In genomic region chr18:57372444-57372843, GRCh38 we compare ENCODE assay signal across 28 cellular contexts. TPM values are rescaled to one million over a fixed set of nuclear protein-coding genes. Genes with fewer than 3 reads are reported as not detected.
"Had no signal": no experiment of that assay in that cellular context is flagged by ENCODE, and none has a peak within 500 bp of the region (broad histone marks: within the 10 kb centered on the region; RNA-seq: fewer than 3 reads in every experiment).

No MANE protein-coding gene starts in this region.

- H3K36me3 ChIP-seq: suprapubic skin, thoracic aorta, thyroid gland, tibial artery, tibial nerve, transverse colon, upper lobe of left lung, upper lobe of right lung, uterus, vagina had no signal

- DNase-seq: stimulated activated CD4-positive, alpha-beta T cell treated with anti-CD3 and anti-CD28 coated beads, Interleukin-2, amount 100 ng/mL, for 48 hours; stimulated activated CD4-positive, alpha-beta T cell treated with anti-CD3 and anti-CD28 coated beads, Interleukin-4, amount 100 ng/mL, for 1 hour; stimulated activated CD4-positive, alpha-beta T cell treated with anti-CD3 and anti-CD28 coated beads, Interleukin-4, amount 100 ng/mL, for 24 hours; stimulated activated CD4-positive, alpha-beta T cell treated with anti-CD3 and anti-CD28 coated beads, Interleukin-4, amount 100 ng/mL, for 4 hours; stimulated activated CD8-positive, alpha-beta memory T cell treated with anti-CD3 and anti-CD28 coated beads, Interleukin-4, amount 100 ng/mL, for 48 hours; stimulated activated naive B cell treated with anti-CD40 and anti-IgM and Interleukin-4, amounts not matched to agents 10 μg/mL and 1 μg/mL and 100 μg/mL, for 72 hours; stimulated activated naive CD4-positive, alpha-beta T cell; stimulated activated naive CD4-positive, alpha-beta T cell treated with Interleukin-2 at 50 U/mL for 16 hours; stimulated activated naive CD8-positive, alpha-beta T cell treated with anti-CD3 and anti-CD28 coated beads, Interleukin-15, amount 100 ng/mL, for 72 hours; stimulated activated naive CD8-positive, alpha-beta T cell treated with anti-CD3 and anti-CD28 coated beads, Interleukin-15, Interleukin-2, amounts not matched to agents 100 U/mL and 50 U/mL, for 24 hours; substantia nigra; testis; thyroid gland; tibial artery; transverse colon; trophoblast cell; upper lobe of left lung; upper lobe of right lung; uterus had no signal

- H3K9me3 ChIP-seq: suprapubic skin, testis, thoracic aorta, thyroid gland, tibial artery, transverse colon, upper lobe of left lung, upper lobe of right lung, uterus, vagina had no signal

- H3K4me3 ChIP-seq: suprapubic skin, thoracic aorta, thyroid gland, tibial artery, tibial nerve, transverse colon, upper lobe of left lung, upper lobe of right lung, uterus, vagina had no signal

- H3K27me3 ChIP-seq: testis, thyroid gland, tibial artery, tibial nerve, upper lobe of left lung, upper lobe of right lung, uterus, vagina had no signal

- H3K4me1 ChIP-seq: suprapubic skin, testis, thyroid gland, tibial artery, tibial nerve, transverse colon, upper lobe of left lung, upper lobe of right lung, uterus, vagina had no signal

- ATAC-seq: stimulated activated effector memory CD8-positive, alpha-beta T cell treated with anti-CD3 and anti-CD28 coated beads, Interleukin-12 subunit alpha, Interleukin-12 subunit beta, amount 100 ng/mL, for 72 hours; stimulated activated memory B cell treated with anti-CD40 and anti-IgM and Interleukin-4, amounts not matched to agents 10 μg/mL and 1 μg/mL and 100 μg/mL, for 72 hours; stimulated activated naive B cell treated with anti-CD40 and anti-IgM and Interleukin-4, amounts not matched to agents 10 μg/mL and 1 μg/mL and 100 μg/mL, for 72 hours; stimulated activated naive CD8-positive, alpha-beta T cell treated with anti-CD3 and anti-CD28 coated beads, Interleukin-15, amount 100 ng/mL, for 72 hours; stimulated activated naive CD8-positive, alpha-beta T cell treated with anti-CD3 and anti-CD28 coated beads, Interleukin-15, Interleukin-2, amounts not matched to agents 100 U/mL and 50 U/mL, for 24 hours; upper lobe of right lung had no signal

- FAIRE-seq: urothelium cell line had no signal

- H3K27ac ChIP-seq: suprapubic skin, testis, thoracic aorta, thyroid gland, tibial artery, tibial nerve, transverse colon, upper lobe of left lung, upper lobe of right lung, uterus, vagina had no signal

RNA-seq across cellular contexts. Expression of gene ST8SIA3, which starts 20.1 kb away (rescaled TPM):
- total RNA-seq: subcutaneous adipose tissue, suprapubic skin, thoracic aorta, tibial nerve, upper lobe of right lung, ureter had no signal
